ENCODE assay signal across 21 cellular contexts in genomic region chr18:23127145-23127544, GRCh38.
"Had no signal": no experiment of that assay in that cellular context is flagged by ENCODE, and none has a peak within 500 bp of the region (broad histone marks: within the 10 kb centered on the region; RNA-seq: fewer than 3 reads in every experiment).

No MANE protein-coding gene starts in this region.

- H3K4me1 ChIP-seq: pancreas, psoas muscle, right atrium auricular region had no signal

- H3K27me3 ChIP-seq: foreskin keratinocyte, neutrophil, pancreas, right atrium auricular region, upper lobe of left lung had no signal

- DNase-seq: activated CD4-positive, alpha-beta T cell treated with anti-CD3 and anti-CD28 coated beads for 1 hour; activated naive CD4-positive, alpha-beta T cell treated with Interleukin-2 at 50 U/mL for 16 hours; activated naive CD8-positive, alpha-beta T cell treated with anti-CD3 and anti-CD28 coated beads for 36 hours; activated T-cell treated with anti-CD3 and anti-CD28 coated beads, Interleukin-2, amount 50 U/mL, for 1 hour; foreskin keratinocyte; kidney; pancreas; psoas muscle; stimulated activated CD4-positive, alpha-beta T cell treated with anti-CD3 and anti-CD28 coated beads, Interleukin-4, amount 100 ng/mL, for 24 hours; stimulated activated naive CD4-positive, alpha-beta T cell treated with Interleukin-2 at 50 U/mL for 16 hours; T-cell; upper lobe of left lung; WERI-Rb-1 had no signal

- H3K9me3 ChIP-seq: neutrophil, pancreas, psoas muscle, right atrium auricular region, upper lobe of left lung had no signal

- H3K9me3 Mint-ChIP-seq: activated naive CD8-positive, alpha-beta T cell treated with anti-CD3 and anti-CD28 coated beads for 36 hours; central memory CD8-positive, alpha-beta T cell; mesothelial cell of epicardium; natural killer cell treated with Interleukin-12 subunit alpha and Interleukin-12 subunit beta and Interleukin-15 and Interleukin-18, amount 100 ng/mL, for 72 hours; T-cell; T-helper 2 cell treated with Interferon-gamma antibody and Interleukin-4, amounts not matched to agents 5 μg/mL and 100 μg/mL, for 36 hours had no signal

- H3K36me3 Mint-ChIP-seq: activated naive CD8-positive, alpha-beta T cell treated with anti-CD3 and anti-CD28 coated beads for 36 hours; mesothelial cell of epicardium; natural killer cell treated with Interleukin-12 subunit alpha and Interleukin-12 subunit beta and Interleukin-15 and Interleukin-18, amount 100 ng/mL, for 72 hours; T-cell had no signal

- H3K4me3 ChIP-seq: coronary artery, lung, pancreas, psoas muscle, right atrium auricular region, upper lobe of left lung had no signal

- H3K4me1 Mint-ChIP-seq: central memory CD8-positive, alpha-beta T cell had no signal

- H3K36me3 ChIP-seq: neutrophil, pancreas, right atrium auricular region, upper lobe of left lung, WERI-Rb-1 had no signal

- H3K27ac Mint-ChIP-seq: activated naive CD8-positive, alpha-beta T cell treated with anti-CD3 and anti-CD28 coated beads for 36 hours; mesothelial cell of epicardium; natural killer cell treated with Interleukin-12 subunit alpha and Interleukin-12 subunit beta and Interleukin-15 and Interleukin-18, amount 100 ng/mL, for 72 hours; T-cell; T-helper 2 cell treated with Interferon-gamma antibody and Interleukin-4, amounts not matched to agents 5 μg/mL and 100 μg/mL, for 36 hours had no signal

- H3K27ac ChIP-seq: coronary artery, foreskin keratinocyte, neutrophil, pancreas, psoas muscle, right atrium auricular region, upper lobe of left lung, WERI-Rb-1 had no signal

- ATAC-seq: natural killer cell treated with Interleukin-12 subunit alpha and Interleukin-12 subunit beta and Interleukin-15 and Interleukin-18, amount 100 ng/mL, for 72 hours; pancreas; psoas muscle; T-cell had no signal

- H3K4me3 Mint-ChIP-seq: activated naive CD8-positive, alpha-beta T cell treated with anti-CD3 and anti-CD28 coated beads for 36 hours; central memory CD8-positive, alpha-beta T cell; mesothelial cell of epicardium; natural killer cell treated with Interleukin-12 subunit alpha and Interleukin-12 subunit beta and Interleukin-15 and Interleukin-18, amount 100 ng/mL, for 72 hours; T-cell; T-helper 2 cell treated with Interferon-gamma antibody and Interleukin-4, amounts not matched to agents 5 μg/mL and 100 μg/mL, for 36 hours had no signal
